In genomic region chr19:57682226-57682766, GRCh38 we compare ENCODE assay signal across 9 cellular contexts. TPM values are rescaled to one million over a fixed set of nuclear protein-coding genes. Genes with fewer than 3 reads are reported as not detected.
DNase-seq lines count a peak whose midpoint lies in the region; ATAC-seq, FAIRE-seq and TF ChIP-seq lines count a peak whose summit lies in the region.
"Had no signal": no experiment of that assay in that cellular context is flagged by ENCODE, and none has a peak within 500 bp of the region (broad histone marks: within the 10 kb centered on the region; RNA-seq: fewer than 3 reads in every experiment).

No MANE protein-coding gene starts in this region.

- H3K4me3 Mint-ChIP-seq in endodermal cell: peak overlapping the region; percentile 93

- peak overlapping the region; percentile 92 for H3K9ac ChIP-seq in endodermal cell (ENCODE audit: extremely low read depth, low read length, poor library complexity, severe bottlenecking)

- no peak for DNase-seq in MG63
- no peak for DNase-seq in endodermal cell
- DNase-seq in pancreas: no peak
- DNase-seq in activated effector memory CD4-positive, alpha-beta T cell treated with anti-CD3 and anti-CD28 coated beads, Interleukin-2, amount 50 U/mL, for 16 hours: no peak
- DNase-seq in NCI-H446 (lab: John Stamatoyannopoulos, UW): no peak
- no peak for DNase-seq in NCI-H1436 (lab: John Stamatoyannopoulos, UW)

- ATAC-seq in pancreas (no peak), GM18861 (IDR thresholded peaks at IDR 0.05; ENCODE audit: unreplicated experiment) (no peak)

- H3K4me3 ChIP-seq in GM08714 (ENCODE audit: low read length) (peak overlapping the region; percentile 66), MG63 (peak overlapping the region; percentile 86), endodermal cell (ENCODE audit: low read length) (peak overlapping the region; percentile 98), pancreas (peak overlapping the region; percentile 42 to 99 (median 94))

- H3K4me1 ChIP-seq in endodermal cell (ENCODE audit: control insufficient read depth, insufficient read depth, low read length) (no peaks in the 10 kb centered on the region), pancreas (peaks cover 0 to 10% (median 8%) of the 10 kb centered on the region in 3 donors)

- peak overlapping the region; percentile 96 for H3K27ac Mint-ChIP-seq in endodermal cell

- peaks cover 52% of the 10 kb centered on the region for H3K36me3 ChIP-seq in MG63
- H3K36me3 ChIP-seq in endodermal cell (ENCODE audit: control insufficient read depth, insufficient read depth, low read length): peaks cover 45% of the 10 kb centered on the region
- H3K36me3 ChIP-seq in pancreas: peaks cover 4 to 18% (median 10%) of the 10 kb centered on the region in 3 donors

- peaks cover 29% of the 10 kb centered on the region for H3K27me3 Mint-ChIP-seq in endodermal cell (ENCODE audit: insufficient read depth)

- no peaks in the 10 kb centered on the region for H3K27me3 ChIP-seq in MG63
- H3K27me3 ChIP-seq in endodermal cell (ENCODE audit: control insufficient read depth, insufficient read depth, low read length, poor library complexity, severe bottlenecking): peaks cover 34% of the 10 kb centered on the region
- no peaks in the 10 kb centered on the region for H3K27me3 ChIP-seq in pancreas

- H3K27ac ChIP-seq in endodermal cell (ENCODE audit: low read depth, low read length): peak overlapping the region; percentile 37
- H3K27ac ChIP-seq in pancreas: no peak overlapping the region

- H3K9me3 ChIP-seq in MG63: peaks cover 72% of the 10 kb centered on the region
- H3K9me3 ChIP-seq in endodermal cell (ENCODE audit: control insufficient read depth, low read length): peaks cover 45% of the 10 kb centered on the region
- peaks cover 0 to 9% (median 0%) of the 10 kb centered on the region in 4 donors for H3K9me3 ChIP-seq in pancreas

- TF ChIP-seq CTCF in endodermal cell (conservative IDR thresholded peaks at IDR 0.05) (no peak), pancreas (IDR thresholded peaks at IDR 0.05) (no peak)

- intact Hi-C loops in pancreas (cut with DNase I): no loop called here

- 2 to 3% methylated on average over 14 to 19 of the region's 19 CpGs for WGBS in endodermal cell (ENCODE audit: insufficient coverage in 1 of 2, insufficient read length in 1 of 2), 2 experiments
- 3% methylated on average over 19 of the region's 19 CpGs for WGBS in pancreas, 2 donors

- peaks cover 68% of the 10 kb centered on the region for H3K9me3 Mint-ChIP-seq in endodermal cell

- H3K4me1 Mint-ChIP-seq in endodermal cell: peaks cover 8% of the 10 kb centered on the region

- peaks cover 56% of the 10 kb centered on the region for H3K36me3 Mint-ChIP-seq in endodermal cell (ENCODE audit: low read depth)

- no peak for FAIRE-seq in pancreas (lab: Jason Lieb, UNC)

RNA-seq across cellular contexts. Expression of gene ZNF551, which starts 0.5 kb away (rescaled TPM):
- 4.6 and 41.6 TPM in 2 replicates for total RNA-seq in MG63 (2014; rRNA removed; shearing (Covaris generic); ENCODE audit: low replicate concordance)
- total RNA-seq in endodermal cell (10 to 100 TPM; 15.2 to 19.0 TPM), pancreas (1 to 10 TPM; 2.2 to 3.2 (median 2.5) TPM)
- polyA plus RNA-seq in endodermal cell (2013, experiment 1 of 2): 11.3 TPM
- 10.3 TPM for polyA plus RNA-seq in endodermal cell (2013, experiment 2 of 2)
- 1 to 10 TPM; 1.1 to 1.5 TPM for polyA plus RNA-seq in pancreas

RNA-seq across cellular contexts. Expression of gene ZSCAN4, which starts 13.6 kb away (rescaled TPM):
- total RNA-seq in MG63 (2014; rRNA removed; shearing (Covaris generic); ENCODE audit: low replicate concordance): not detected in 2 replicates
- total RNA-seq in endodermal cell (not detected), pancreas (under 1 TPM in 1 of 6 donors, not detected in 5; 0.09 TPM)
- polyA plus RNA-seq in endodermal cell (2013, experiment 1 of 2): not detected
- not detected for polyA plus RNA-seq in endodermal cell (2013, experiment 2 of 2)
- polyA plus RNA-seq in pancreas: under 1 TPM in 1 of 2 donors, not detected in 1; 0.05 TPM
- total RNA-seq: RPMI7951 had no signal

RNA-seq across cellular contexts. Expression of gene ZNF154, which starts 26.7 kb away (rescaled TPM):
- total RNA-seq in MG63 (2014; rRNA removed; shearing (Covaris generic); ENCODE audit: low replicate concordance): not detected in 2 replicates
- 10 to 100 TPM; 15.9 to 21.2 TPM for total RNA-seq in endodermal cell
- polyA plus RNA-seq in endodermal cell (2013, experiment 1 of 2): 16.4 TPM
- polyA plus RNA-seq in endodermal cell (2013, experiment 2 of 2): 13.3 TPM
- total RNA-seq in pancreas: 1 to 10 TPM; 1.5 to 4.6 (median 2.3) TPM
- 1 to 10 TPM; 3.1 to 3.4 TPM for polyA plus RNA-seq in pancreas
- total RNA-seq: RPMI7951 had no signal

RNA-seq across cellular contexts. Expression of gene ZNF671, which starts 45.1 kb away (rescaled TPM):
- 1.4 TPM in 1 of 2 replicates, not detected in the other for total RNA-seq in MG63 (2014; rRNA removed; shearing (Covaris generic); ENCODE audit: low replicate concordance)
- 1 to 10 TPM; 6.0 to 9.6 TPM for total RNA-seq in endodermal cell
- polyA plus RNA-seq in endodermal cell (2013, experiment 1 of 2): 6.7 TPM
- polyA plus RNA-seq in endodermal cell (2013, experiment 2 of 2): 5.2 TPM
- 1 to 10 TPM; 1.7 to 5.8 (median 2.6) TPM for total RNA-seq in pancreas
- 1 to 10 TPM; 3.5 to 8.3 TPM for polyA plus RNA-seq in pancreas

RNA-seq across cellular contexts. Expression of gene ZNF211, which starts 49.3 kb away (rescaled TPM):
- 2.5 and 4.5 TPM in 2 replicates for total RNA-seq in MG63 (2014; rRNA removed; shearing (Covaris generic); ENCODE audit: low replicate concordance)
- total RNA-seq in endodermal cell: 10 to 100 TPM; 17.4 to 20.7 TPM
- 20.9 TPM for polyA plus RNA-seq in endodermal cell (2013, experiment 1 of 2)
- polyA plus RNA-seq in endodermal cell (2013, experiment 2 of 2): 22.5 TPM
- total RNA-seq in pancreas: 1 to 10 TPM; 2.1 to 8.6 (median 4.4) TPM
- 10 to 100 TPM in 1 of 2 donors, 1 to 10 TPM in 1; 6.0 to 14.3 TPM for polyA plus RNA-seq in pancreas
